ENCODE assay signal across 8 cellular contexts in genomic region chr22:44975444-44976262, GRCh38. TPM values are rescaled to one million over a fixed set of nuclear protein-coding genes. Genes with fewer than 3 reads are reported as not detected.
DNase-seq lines count a peak whose midpoint lies in the region; ATAC-seq and TF ChIP-seq lines count a peak whose summit lies in the region.

No MANE protein-coding gene starts in this region.

- no peaks in the 10 kb centered on the region for H3K9me3 Mint-ChIP-seq in activated CD4-positive, alpha-beta T cell treated with anti-CD3 and anti-CD28 coated beads, Interleukin-2, amount 10 ng/mL, durations not matched to agents 7 days and 5 days
- H3K9me3 Mint-ChIP-seq in effector memory CD8-positive, alpha-beta T cell: no peaks in the 10 kb centered on the region

- no peak for TF ChIP-seq POLR2A in GM18505 (IDR thresholded peaks at IDR 0.05; ENCODE audit: borderline replicate concordance, extremely low read depth, insufficient read depth, insufficient read length)

- no peaks in the 10 kb centered on the region for H3K36me3 Mint-ChIP-seq in activated CD4-positive, alpha-beta T cell treated with anti-CD3 and anti-CD28 coated beads, Interleukin-2, amount 10 ng/mL, durations not matched to agents 7 days and 5 days (ENCODE audit: low read depth)
- H3K36me3 Mint-ChIP-seq in effector memory CD8-positive, alpha-beta T cell (ENCODE audit: insufficient read depth): no peaks in the 10 kb centered on the region

- H3K27ac Mint-ChIP-seq in activated CD4-positive, alpha-beta T cell treated with anti-CD3 and anti-CD28 coated beads, Interleukin-2, amount 10 ng/mL, durations not matched to agents 7 days and 5 days: no peak overlapping the region
- no peak overlapping the region for H3K27ac Mint-ChIP-seq in effector memory CD8-positive, alpha-beta T cell

- CTCF ChIA-PET in activated CD4-positive, alpha-beta T cell treated with anti-CD3 and anti-CD28 coated beads, Interleukin-2, amount 10 ng/mL, durations not matched to agents 7 days and 5 days (lab: Charles Lee): no interaction called here

- H3K4me1 Mint-ChIP-seq in activated CD4-positive, alpha-beta T cell treated with anti-CD3 and anti-CD28 coated beads, Interleukin-2, amount 10 ng/mL, durations not matched to agents 7 days and 5 days: no peaks in the 10 kb centered on the region
- no peaks in the 10 kb centered on the region for H3K4me1 Mint-ChIP-seq in effector memory CD8-positive, alpha-beta T cell (ENCODE audit: low read depth in 2 of 2)

- peak; percentile 47 for ATAC-seq in effector memory CD8-positive, alpha-beta T cell (replicated peaks)
- no peak for ATAC-seq in GM18505 (IDR thresholded peaks at IDR 0.05; ENCODE audit: unreplicated experiment)

- no peaks in the 10 kb centered on the region for H3K27me3 Mint-ChIP-seq in activated CD4-positive, alpha-beta T cell treated with anti-CD3 and anti-CD28 coated beads, Interleukin-2, amount 10 ng/mL, durations not matched to agents 7 days and 5 days
- H3K27me3 Mint-ChIP-seq in effector memory CD8-positive, alpha-beta T cell: peaks cover 28 to 70% of the 10 kb centered on the region in 2 donors

- POLR2A ChIA-PET in activated CD4-positive, alpha-beta T cell treated with anti-CD3 and anti-CD28 coated beads, Interleukin-2, amount 10 ng/mL, durations not matched to agents 7 days and 5 days (lab: Charles Lee): no interaction called here

- DNase-seq in NCI-H2196 (lab: John Stamatoyannopoulos, UW; ENCODE audit: unreplicated experiment) (peak; percentile 57), NCI-H2196 treated with DMSO at 0.1 percent for 48 hours (lab: John Stamatoyannopoulos, UW; ENCODE audit: unreplicated experiment) (no peak), NAMALWA (ENCODE audit: low spot score) (peak; percentile 88), lung microvascular endothelial cell (ENCODE audit: low read depth in 2 of 2) (peak; percentile 77 to 85)
- DNase-seq in activated CD4-positive, alpha-beta T cell treated with anti-CD3 and anti-CD28 coated beads, Interleukin-2, amount 10 ng/mL, durations not matched to agents 7 days and 5 days: peak; percentile 85
- DNase-seq in effector memory CD8-positive, alpha-beta T cell: peak; percentile 21 to 38 (median 32)
- DNase-seq in stimulated activated CD8-positive, alpha-beta memory T cell treated with anti-CD3 and anti-CD28 coated beads, Interleukin-4, amount 100 ng/mL, for 24 hours (ENCODE audit: low read depth): peak; percentile 50

- H3K4me3 Mint-ChIP-seq in activated CD4-positive, alpha-beta T cell treated with anti-CD3 and anti-CD28 coated beads, Interleukin-2, amount 10 ng/mL, durations not matched to agents 7 days and 5 days: no peak overlapping the region
- no peak overlapping the region for H3K4me3 Mint-ChIP-seq in effector memory CD8-positive, alpha-beta T cell

RNA-seq across cellular contexts. Expression of gene PHF21B, which starts 34.2 kb away (rescaled TPM):
- total RNA-seq in activated CD4-positive, alpha-beta T cell treated with anti-CD3 and anti-CD28 coated beads, Interleukin-2, amount 10 ng/mL, durations not matched to agents 7 days and 5 days: not detected
- not detected in 2 replicates for total RNA-seq in lung microvascular endothelial cell
